In the genomic region with DNA sequence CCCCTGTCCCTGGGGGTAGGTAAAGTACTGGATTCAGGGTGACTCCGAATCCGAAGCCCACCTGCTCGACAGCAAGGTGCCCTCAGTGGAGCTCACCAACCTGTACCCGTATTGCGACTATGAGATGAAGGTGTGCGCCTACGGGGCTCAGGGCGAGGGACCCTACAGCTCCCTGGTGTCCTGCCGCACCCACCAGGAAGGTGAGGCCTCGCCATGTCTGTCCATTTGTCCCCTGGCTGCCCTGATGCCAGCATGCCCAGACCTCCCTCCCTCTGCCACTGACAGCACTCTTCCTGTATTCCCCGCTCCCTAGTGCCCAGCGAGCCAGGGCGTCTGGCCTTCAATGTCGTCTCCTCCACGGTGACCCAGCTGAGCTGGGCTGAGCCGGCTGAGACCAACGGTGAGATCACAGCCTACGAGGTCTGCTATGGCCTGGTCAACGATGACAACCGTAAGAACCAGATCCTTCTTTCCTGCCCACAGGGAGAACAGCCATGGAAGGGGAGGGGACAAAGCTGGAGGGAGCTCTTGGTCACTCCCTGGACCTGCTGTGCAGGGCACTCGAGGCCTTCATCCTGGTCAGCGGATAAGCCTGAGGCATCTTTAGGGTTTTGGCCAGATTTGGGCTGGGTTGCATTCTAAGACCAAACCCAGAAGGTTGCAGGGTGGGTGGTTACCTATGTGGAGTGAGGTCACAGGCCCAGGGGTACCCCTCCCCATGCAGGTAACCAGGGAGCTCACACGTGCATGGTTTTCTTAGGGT, we compare ENCODE assay signal across 20 cellular contexts. TPM values are rescaled to one million over a fixed set of nuclear protein-coding genes. Genes with fewer than 3 reads are reported as not detected.
A peak's percentile ranks its signal among the peaks of the same experiment; 100 is the strongest.
DNase-seq lines count a peak whose midpoint lies in the region; ATAC-seq and TF ChIP-seq lines count a peak whose summit lies in the region.
"Had no signal": no experiment of that assay in that cellular context is flagged by ENCODE, and none has a peak within 500 bp of the region (broad histone marks: within the 10 kb centered on the region; RNA-seq: fewer than 3 reads in every experiment).

No MANE protein-coding gene starts in this region.

- no peak for TF ChIP-seq CTCF in chondrocyte (IDR thresholded peaks at IDR 0.05)
- no peak for TF ChIP-seq CTCF in endodermal cell (conservative IDR thresholded peaks at IDR 0.05)

- H3K4me3 ChIP-seq in NT2/D1 (ENCODE audit: insufficient read length, low read depth) (no peak overlapping the region), endodermal cell (ENCODE audit: low read length) (no peak overlapping the region)
- H3K4me3 ChIP-seq: BLaER1, GM23248, MG63 had no signal

- DNase-seq in activated naive CD4-positive, alpha-beta T cell (lab: John Stamatoyannopoulos, UW): no peak
- DNase-seq in NT2/D1 (ENCODE audit: low read depth, low spot score): no peak
- DNase-seq in chondrocyte (ENCODE audit: low spot score): no peak
- no peak for DNase-seq in stimulated activated effector memory CD8-positive, alpha-beta T cell treated with anti-CD3 and anti-CD28 coated beads, Interleukin-12 subunit alpha, Interleukin-12 subunit beta, amount 100 ng/mL, for 72 hours (ENCODE audit: low spot score in 2 of 2)
- DNase-seq in medulla oblongata (ENCODE audit: extremely low spot score): no peak
- no peak for DNase-seq in endodermal cell
- DNase-seq in SIG-M5 treated with dmso at 0.1 percent for 504 hours (lab: John Stamatoyannopoulos, UW; ENCODE audit: unreplicated experiment): no peak
- DNase-seq: CD8-positive, alpha-beta memory T cell; DND-41; GDM1; GM23248; KG1; MG63; NCI-H1092; NCI-H146; NCI-H2081 treated with DMSO at 0.1 percent for 48 hours; NCI-H82; SHP77 had no signal

- H3K4me1 ChIP-seq in NT2/D1 (ENCODE audit: insufficient read depth, insufficient read length) (peaks cover 19% of the 10 kb centered on the region), endodermal cell (ENCODE audit: control insufficient read depth, insufficient read depth, low read length) (peaks cover 5% of the 10 kb centered on the region)

- no peak overlapping the region for H3K27ac ChIP-seq in endodermal cell (ENCODE audit: low read depth, low read length)
- H3K27ac ChIP-seq: BLaER1, GM23248 had no signal

- H3K4me1 Mint-ChIP-seq in activated naive CD4-positive, alpha-beta T cell treated with anti-CD3 and anti-CD28 coated beads, Interleukin-2, amount 50 U/mL, for 24 hours: peaks cover 21% of the 10 kb centered on the region
- H3K4me1 Mint-ChIP-seq in chondrocyte (ENCODE audit: low read depth): peaks cover 19% of the 10 kb centered on the region
- peaks cover 28% of the 10 kb centered on the region for H3K4me1 Mint-ChIP-seq in stimulated activated effector memory CD8-positive, alpha-beta T cell treated with anti-CD3 and anti-CD28 coated beads, Interleukin-12 subunit alpha, Interleukin-12 subunit beta, amount 100 ng/mL, for 72 hours
- H3K4me1 Mint-ChIP-seq in endodermal cell: peaks cover 5% of the 10 kb centered on the region

- no peaks in the 10 kb centered on the region for H3K36me3 ChIP-seq in NT2/D1 (ENCODE audit: insufficient read depth, insufficient read length, low read length)
- H3K36me3 ChIP-seq in endodermal cell (ENCODE audit: control insufficient read depth, insufficient read depth, low read length): no peaks in the 10 kb centered on the region
- H3K36me3 ChIP-seq: BLaER1, MG63 had no signal

- H3K27me3 ChIP-seq in NT2/D1 (ENCODE audit: insufficient read depth, insufficient read length) (no peaks in the 10 kb centered on the region), endodermal cell (ENCODE audit: control insufficient read depth, insufficient read depth, low read length, poor library complexity, severe bottlenecking) (no peaks in the 10 kb centered on the region)
- H3K27me3 ChIP-seq: BLaER1, MG63 had no signal

- H3K27me3 Mint-ChIP-seq in activated naive CD4-positive, alpha-beta T cell treated with anti-CD3 and anti-CD28 coated beads, Interleukin-2, amount 50 U/mL, for 24 hours: no peaks in the 10 kb centered on the region
- H3K27me3 Mint-ChIP-seq in chondrocyte (ENCODE audit: low read depth): no peaks in the 10 kb centered on the region
- peaks cover 9% of the 10 kb centered on the region for H3K27me3 Mint-ChIP-seq in endodermal cell (ENCODE audit: insufficient read depth)

- H3K9ac ChIP-seq in NT2/D1 (ENCODE audit: insufficient read length, low read depth): peak overlapping the region; percentile 16
- H3K9ac ChIP-seq in endodermal cell (ENCODE audit: extremely low read depth, low read length, poor library complexity, severe bottlenecking): no peak overlapping the region
- H3K9ac ChIP-seq: BLaER1, GM23248 had no signal

- no peaks in the 10 kb centered on the region for H3K9me3 Mint-ChIP-seq in activated naive CD4-positive, alpha-beta T cell treated with anti-CD3 and anti-CD28 coated beads, Interleukin-2, amount 50 U/mL, for 24 hours
- H3K9me3 Mint-ChIP-seq in chondrocyte (ENCODE audit: low read depth): no peaks in the 10 kb centered on the region
- H3K9me3 Mint-ChIP-seq in stimulated activated effector memory CD8-positive, alpha-beta T cell treated with anti-CD3 and anti-CD28 coated beads, Interleukin-12 subunit alpha, Interleukin-12 subunit beta, amount 100 ng/mL, for 72 hours: no peaks in the 10 kb centered on the region
- H3K9me3 Mint-ChIP-seq in endodermal cell: no peaks in the 10 kb centered on the region
- H3K9me3 Mint-ChIP-seq: CD8-positive, alpha-beta memory T cell had no signal

- WGBS in endodermal cell (ENCODE audit: insufficient coverage in 1 of 2, insufficient read length in 1 of 2), 2 experiments: 85 to 86% methylated on average over 18 to 23 of the region's 23 CpGs

- peak overlapping the region; percentile 8 for H3K27ac Mint-ChIP-seq in activated naive CD4-positive, alpha-beta T cell treated with anti-CD3 and anti-CD28 coated beads, Interleukin-2, amount 50 U/mL, for 24 hours
- H3K27ac Mint-ChIP-seq in chondrocyte (ENCODE audit: unreplicated experiment) (peak overlapping the region; percentile 41), endodermal cell (no peak overlapping the region)
- peak overlapping the region; percentile 40 for H3K27ac Mint-ChIP-seq in stimulated activated effector memory CD8-positive, alpha-beta T cell treated with anti-CD3 and anti-CD28 coated beads, Interleukin-12 subunit alpha, Interleukin-12 subunit beta, amount 100 ng/mL, for 72 hours

- no peaks in the 10 kb centered on the region for H3K36me3 Mint-ChIP-seq in activated naive CD4-positive, alpha-beta T cell treated with anti-CD3 and anti-CD28 coated beads, Interleukin-2, amount 50 U/mL, for 24 hours
- H3K36me3 Mint-ChIP-seq in chondrocyte (ENCODE audit: low read depth) (no peaks in the 10 kb centered on the region), endodermal cell (ENCODE audit: low read depth) (no peaks in the 10 kb centered on the region)
- peaks cover 7% of the 10 kb centered on the region for H3K36me3 Mint-ChIP-seq in stimulated activated effector memory CD8-positive, alpha-beta T cell treated with anti-CD3 and anti-CD28 coated beads, Interleukin-12 subunit alpha, Interleukin-12 subunit beta, amount 100 ng/mL, for 72 hours
- H3K36me3 Mint-ChIP-seq: CD8-positive, alpha-beta memory T cell had no signal

- ATAC-seq in stimulated activated effector memory CD8-positive, alpha-beta T cell treated with anti-CD3 and anti-CD28 coated beads, Interleukin-12 subunit alpha, Interleukin-12 subunit beta, amount 100 ng/mL, for 72 hours: no peak

- H3K9me3 ChIP-seq in NT2/D1 (ENCODE audit: insufficient read depth, low read length) (no peaks in the 10 kb centered on the region), endodermal cell (ENCODE audit: control insufficient read depth, low read length) (no peaks in the 10 kb centered on the region)
- H3K9me3 ChIP-seq: BLaER1, MG63 had no signal

- no peak overlapping the region for H3K4me3 Mint-ChIP-seq in activated naive CD4-positive, alpha-beta T cell treated with anti-CD3 and anti-CD28 coated beads, Interleukin-2, amount 50 U/mL, for 24 hours
- no peak overlapping the region for H3K4me3 Mint-ChIP-seq in chondrocyte (ENCODE audit: unreplicated experiment)
- no peak overlapping the region for H3K4me3 Mint-ChIP-seq in stimulated activated effector memory CD8-positive, alpha-beta T cell treated with anti-CD3 and anti-CD28 coated beads, Interleukin-12 subunit alpha, Interleukin-12 subunit beta, amount 100 ng/mL, for 72 hours
- H3K4me3 Mint-ChIP-seq in endodermal cell: no peak overlapping the region

RNA-seq across cellular contexts. Expression of a gene that starts 14.2 kb away (rescaled TPM):
- 27.8 to 34.7 TPM (median 30.0 TPM) in 3 replicates for total RNA-seq in chondrocyte
- 10 to 100 TPM; 26.7 to 33.2 TPM for total RNA-seq in endodermal cell
- polyA plus RNA-seq in endodermal cell (2013, experiment 1 of 2): 25.1 TPM
- 22.8 TPM for polyA plus RNA-seq in endodermal cell (2013, experiment 2 of 2)

RNA-seq across cellular contexts. Expression of a gene that starts 29.6 kb away (rescaled TPM):
- 5.2 to 52.3 TPM (median 5.6 TPM) in 3 replicates for total RNA-seq in chondrocyte
- 1 to 10 TPM; 3.4 to 5.1 TPM for total RNA-seq in endodermal cell
- 0.39 TPM for polyA plus RNA-seq in endodermal cell (2013, experiment 1 of 2)
- 0.87 TPM for polyA plus RNA-seq in endodermal cell (2013, experiment 2 of 2)

RNA-seq across cellular contexts. Expression of a gene that starts 33.8 kb away (rescaled TPM):
- total RNA-seq in chondrocyte: 20.9 to 35.8 TPM (median 21.0 TPM) in 3 replicates
- 10 to 100 TPM; 38.0 to 39.0 TPM for total RNA-seq in endodermal cell
- polyA plus RNA-seq in endodermal cell (2013, experiment 1 of 2): 40.1 TPM
- 37.5 TPM for polyA plus RNA-seq in endodermal cell (2013, experiment 2 of 2)
